In genomic region chr17:29076722-29077121, GRCh38 we compare ENCODE assay signal across 20 cellular contexts. TPM values are rescaled to one million over a fixed set of nuclear protein-coding genes. Genes with fewer than 3 reads are reported as not detected.
DNase-seq lines count a peak whose midpoint lies in the region; ATAC-seq and TF ChIP-seq lines count a peak whose summit lies in the region.
"Had no signal": no experiment of that assay in that cellular context is flagged by ENCODE, and none has a peak within 500 bp of the region (broad histone marks: within the 10 kb centered on the region; RNA-seq: fewer than 3 reads in every experiment).

No MANE protein-coding gene starts in this region.

- H3K27ac ChIP-seq in caudate nucleus (ENCODE audit: low read depth, low read length) (peak overlapping the region; percentile 56), lower lobe of right lung (no peak overlapping the region), substantia nigra (ENCODE audit: low read depth, low read length, poor library complexity, severe bottlenecking) (peak overlapping the region; percentile 70)
- H3K27ac ChIP-seq: esophagus squamous epithelium, tibial artery had no signal

- H3K27me3 Mint-ChIP-seq in activated T-cell treated with anti-CD3 and anti-CD28 coated beads, Interleukin-2, amount 50 U/mL, for 72 hours (ENCODE audit: low read depth), result no peaks in the 10 kb centered on the region
- H3K27me3 Mint-ChIP-seq: activated naive CD8-positive, alpha-beta T cell treated with anti-CD3 and anti-CD28 coated beads for 36 hours; natural killer cell treated with Interleukin-12 subunit alpha and Interleukin-12 subunit beta and Interleukin-15 and Interleukin-18, amount 100 ng/mL, for 72 hours had no signal

- no peaks in the 10 kb centered on the region for H3K4me1 ChIP-seq in lower lobe of right lung
- H3K4me1 ChIP-seq: tibial artery had no signal

- ATAC-seq in activated T-cell treated with anti-CD3 and anti-CD28 coated beads, Interleukin-2, amount 50 U/mL, for 72 hours (replicated peaks in 1 of 2), result no peak
- peak; percentile 14 to 45 for ATAC-seq in lower lobe of right lung
- no peak for ATAC-seq in HG03108 (IDR thresholded peaks at IDR 0.05; ENCODE audit: unreplicated experiment)
- ATAC-seq in GM21737 (IDR thresholded peaks at IDR 0.05; ENCODE audit: unreplicated experiment), result no peak
- ATAC-seq: natural killer cell treated with Interleukin-12 subunit alpha and Interleukin-12 subunit beta and Interleukin-15 and Interleukin-18, amount 100 ng/mL, for 72 hours had no signal

- intact Hi-C loops in lower lobe of right lung (cut with DNase I), result no loop called here

- no peaks in the 10 kb centered on the region for H3K36me3 Mint-ChIP-seq in activated T-cell treated with anti-CD3 and anti-CD28 coated beads, Interleukin-2, amount 50 U/mL, for 72 hours (ENCODE audit: insufficient read depth in 2 of 2)
- H3K36me3 Mint-ChIP-seq: natural killer cell treated with Interleukin-12 subunit alpha and Interleukin-12 subunit beta and Interleukin-15 and Interleukin-18, amount 100 ng/mL, for 72 hours had no signal

- H3K9me3 Mint-ChIP-seq in activated T-cell treated with anti-CD3 and anti-CD28 coated beads, Interleukin-2, amount 50 U/mL, for 72 hours, result no peaks in the 10 kb centered on the region
- H3K9me3 Mint-ChIP-seq: activated naive CD8-positive, alpha-beta T cell treated with anti-CD3 and anti-CD28 coated beads for 36 hours; CD14-positive monocyte; natural killer cell treated with Interleukin-12 subunit alpha and Interleukin-12 subunit beta and Interleukin-15 and Interleukin-18, amount 100 ng/mL, for 72 hours had no signal

- H3K4me1 Mint-ChIP-seq in activated T-cell treated with anti-CD3 and anti-CD28 coated beads, Interleukin-2, amount 50 U/mL, for 72 hours (ENCODE audit: low read depth), result no peaks in the 10 kb centered on the region
- H3K4me1 Mint-ChIP-seq: activated naive CD8-positive, alpha-beta T cell treated with anti-CD3 and anti-CD28 coated beads for 36 hours had no signal

- no peak for TF ChIP-seq CTCF in lower lobe of right lung (IDR thresholded peaks at IDR 0.05)

- no peak for DNase-seq in activated T-cell treated with anti-CD3 and anti-CD28 coated beads, Interleukin-2, amount 50 U/mL, for 72 hours
- no peak for DNase-seq in activated T-cell treated with anti-CD3 and anti-CD28 coated beads for 4 hours
- peak in 48 of 61 donors; percentile 9 to 75 (median 44) for DNase-seq in caudate nucleus (lab: John Stamatoyannopoulos, UW)
- DNase-seq in lower lobe of right lung, result no peak
- peak in 43 of 49 donors; percentile 6 to 84 (median 54) for DNase-seq in substantia nigra (lab: John Stamatoyannopoulos, UW)
- DNase-seq in AML-193 (lab: John Stamatoyannopoulos, UW), result no peak
- DNase-seq: activated CD4-positive, alpha-beta T cell treated with anti-CD3 and anti-CD28 coated beads, Interleukin-2, amount 50 U/mL, for 4 hours; activated naive CD8-positive, alpha-beta T cell treated with anti-CD3 and anti-CD28 coated beads for 36 hours; DMS53; esophagus squamous epithelium; mammary epithelial cell; NCI-H1092; NCI-H524 treated with DMSO at 0.1 percent for 48 hours; SHP77 treated with DMSO at 0.1 percent for 48 hours; T-helper 1 cell; tibial artery had no signal

- H3K4me3 Mint-ChIP-seq in activated T-cell treated with anti-CD3 and anti-CD28 coated beads, Interleukin-2, amount 50 U/mL, for 72 hours, result no peak overlapping the region
- H3K4me3 Mint-ChIP-seq: activated naive CD8-positive, alpha-beta T cell treated with anti-CD3 and anti-CD28 coated beads for 36 hours; CD14-positive monocyte; natural killer cell treated with Interleukin-12 subunit alpha and Interleukin-12 subunit beta and Interleukin-15 and Interleukin-18, amount 100 ng/mL, for 72 hours had no signal

- no peaks in the 10 kb centered on the region for H3K27me3 ChIP-seq in lower lobe of right lung (ENCODE audit: low read depth)
- H3K27me3 ChIP-seq: esophagus squamous epithelium, tibial artery had no signal

- H3K36me3 ChIP-seq in lower lobe of right lung, result peaks cover 46% of the 10 kb centered on the region

- H3K9me3 ChIP-seq in lower lobe of right lung, result no peaks in the 10 kb centered on the region
- H3K9me3 ChIP-seq: esophagus squamous epithelium, tibial artery had no signal

- peak overlapping the region; percentile 54 for H3K27ac Mint-ChIP-seq in activated T-cell treated with anti-CD3 and anti-CD28 coated beads, Interleukin-2, amount 50 U/mL, for 72 hours
- H3K27ac Mint-ChIP-seq: activated naive CD8-positive, alpha-beta T cell treated with anti-CD3 and anti-CD28 coated beads for 36 hours; natural killer cell treated with Interleukin-12 subunit alpha and Interleukin-12 subunit beta and Interleukin-15 and Interleukin-18, amount 100 ng/mL, for 72 hours had no signal

- no peak overlapping the region for H3K4me3 ChIP-seq in lower lobe of right lung
- H3K4me3 ChIP-seq: esophagus squamous epithelium, tibial artery had no signal

RNA-seq across cellular contexts. Expression of gene PIPOX, which starts 33.8 kb away (rescaled TPM):
- total RNA-seq in activated T-cell treated with anti-CD3 and anti-CD28 coated beads, Interleukin-2, amount 50 U/mL, for 72 hours, result 10 to 100 TPM in 1 of 2 donors, 1 to 10 TPM in 1; 9.4 to 13.7 TPM
- total RNA-seq in lower lobe of right lung, result 1.3 TPM

Comparison
In these comparisons a context has a peak if more than half of its experiments do, and no peak if none do; other contexts are left out.
1. ATAC-seq: peak in lower lobe of right lung (2 of 2); none in activated T-cell treated with anti-CD3 and anti-CD28 coated beads, Interleukin-2, amount 50 U/mL, for 72 hours (0 of 2), HG03108 (single experiment) and GM21737 (single experiment).
2. DNase-seq: peak in caudate nucleus (48 of 61) and substantia nigra (43 of 49); none in activated T-cell treated with anti-CD3 and anti-CD28 coated beads, Interleukin-2, amount 50 U/mL, for 72 hours (0 of 2), activated T-cell treated with anti-CD3 and anti-CD28 coated beads for 4 hours (single experiment), lower lobe of right lung (single experiment) and AML-193 (0 of 2).